15 cellular contexts compared by ENCODE assay signal in genomic region chr3:59503441-59503840, GRCh38.
"Had no signal": no experiment of that assay in that cellular context is flagged by ENCODE, and none has a peak within 500 bp of the region (broad histone marks: within the 10 kb centered on the region; RNA-seq: fewer than 3 reads in every experiment).

No MANE protein-coding gene starts in this region.

- H3K9me3 Mint-ChIP-seq: dendritic cell treated with granulocyte-macrophage colony-stimulating factor and Interleukin-4, amounts not matched to agents 40 ng/mL and 50 ng/mL, for 4 days; effector memory CD8-positive, alpha-beta T cell had no signal

- DNase-seq: effector memory CD8-positive, alpha-beta T cell; gastrocnemius medialis; heart right ventricle; mesendoderm; naive B cell; posterior cingulate gyrus; stimulated activated naive B cell treated with anti-CD40 and anti-IgM and Interleukin-4, amounts not matched to agents 10 μg/mL and 1 μg/mL and 100 μg/mL, for 72 hours; testis; transverse colon had no signal

- H3K27me3 ChIP-seq: esophagus muscularis mucosa, gastrocnemius medialis, heart right ventricle, testis, transverse colon had no signal

- H3K27me3 Mint-ChIP-seq: dendritic cell treated with granulocyte-macrophage colony-stimulating factor and Interleukin-4, amounts not matched to agents 40 ng/mL and 50 ng/mL, for 4 days; effector memory CD8-positive, alpha-beta T cell; naive B cell; stimulated activated naive CD8-positive, alpha-beta T cell treated with anti-CD3 and anti-CD28 coated beads, Interleukin-15, amount 100 ng/mL, for 72 hours had no signal

- H3K36me3 ChIP-seq: esophagus muscularis mucosa, gastrocnemius medialis, heart right ventricle, transverse colon had no signal

- ATAC-seq: effector memory CD8-positive, alpha-beta T cell; gastrocnemius medialis; heart right ventricle; sciatic nerve; stimulated activated naive B cell treated with anti-CD40 and anti-IgM and Interleukin-4, amounts not matched to agents 10 μg/mL and 1 μg/mL and 100 μg/mL, for 72 hours had no signal

- H3K9me3 ChIP-seq: esophagus muscularis mucosa, gastrocnemius medialis, testis, transverse colon had no signal

- H3K4me1 ChIP-seq: esophagus muscularis mucosa, gastrocnemius medialis, heart right ventricle, testis, transverse colon had no signal

- H3K4me3 ChIP-seq: esophagus muscularis mucosa, gastrocnemius medialis, heart right ventricle, testis, transverse colon had no signal

- H3K36me3 Mint-ChIP-seq: stimulated activated naive B cell treated with anti-CD40 and anti-IgM and Interleukin-4, amounts not matched to agents 10 μg/mL and 1 μg/mL and 100 μg/mL, for 72 hours had no signal

- H3K4me1 Mint-ChIP-seq: naive B cell; nephron; stimulated activated naive B cell treated with anti-CD40 and anti-IgM and Interleukin-4, amounts not matched to agents 10 μg/mL and 1 μg/mL and 100 μg/mL, for 72 hours had no signal

- H3K27ac Mint-ChIP-seq: dendritic cell treated with granulocyte-macrophage colony-stimulating factor and Interleukin-4, amounts not matched to agents 40 ng/mL and 50 ng/mL, for 4 days; effector memory CD8-positive, alpha-beta T cell; naive B cell; nephron; stimulated activated naive B cell treated with anti-CD40 and anti-IgM and Interleukin-4, amounts not matched to agents 10 μg/mL and 1 μg/mL and 100 μg/mL, for 72 hours had no signal

- H3K27ac ChIP-seq: epithelial cell of prostate, esophagus muscularis mucosa, gastrocnemius medialis, heart right ventricle, testis, transverse colon had no signal

- H3K4me3 Mint-ChIP-seq: dendritic cell treated with granulocyte-macrophage colony-stimulating factor and Interleukin-4, amounts not matched to agents 40 ng/mL and 50 ng/mL, for 4 days; effector memory CD8-positive, alpha-beta T cell; naive B cell; nephron; stimulated activated naive B cell treated with anti-CD40 and anti-IgM and Interleukin-4, amounts not matched to agents 10 μg/mL and 1 μg/mL and 100 μg/mL, for 72 hours; stimulated activated naive CD8-positive, alpha-beta T cell treated with anti-CD3 and anti-CD28 coated beads, Interleukin-15, amount 100 ng/mL, for 72 hours had no signal
